ENCODE assay signal across 8 cellular contexts in the genomic region with DNA sequence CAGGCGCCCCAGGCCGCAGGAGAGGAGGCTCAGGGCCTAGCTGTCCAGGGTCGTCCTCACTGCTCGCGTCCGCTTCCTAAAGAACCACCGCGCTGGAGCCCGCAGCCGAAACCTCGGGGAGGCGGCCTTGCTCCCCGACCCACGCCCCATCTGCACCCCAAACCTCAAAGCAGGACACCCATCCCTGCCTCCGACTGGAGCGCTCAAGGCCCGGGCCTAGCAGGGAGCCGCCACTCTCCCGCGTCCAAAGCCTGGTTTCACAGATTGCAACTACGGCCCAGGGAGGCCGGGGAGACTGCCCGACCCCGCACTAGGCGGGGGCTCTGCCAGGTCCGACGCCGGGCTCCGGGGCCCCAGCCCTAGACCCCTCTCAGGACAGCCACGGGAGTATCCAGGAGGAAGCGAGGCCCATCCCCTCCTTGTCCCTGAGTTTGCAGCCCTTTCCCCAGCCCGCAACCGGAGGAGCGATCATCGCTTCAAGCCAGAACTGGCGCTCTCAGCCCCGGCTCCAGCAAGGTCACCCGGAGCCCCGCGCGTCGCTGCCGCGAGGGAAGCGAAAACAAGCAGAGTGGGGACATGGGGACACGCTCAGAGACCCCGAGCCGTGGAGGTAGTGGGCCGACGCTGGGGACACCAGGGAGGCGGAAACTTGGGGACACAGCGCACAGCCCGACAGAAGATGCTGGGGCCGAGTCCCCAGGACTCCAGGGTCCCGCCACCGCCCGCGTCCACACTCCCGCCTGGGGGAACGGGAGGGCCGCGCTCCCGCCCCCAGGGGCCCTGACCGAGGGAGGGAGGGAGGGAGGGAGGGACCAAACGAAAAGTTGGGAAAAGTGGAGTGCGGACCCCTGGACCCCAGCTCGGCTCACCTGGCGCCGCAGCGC. TPM values are rescaled to one million over a fixed set of nuclear protein-coding genes. Genes with fewer than 3 reads are reported as not detected.
A peak's percentile ranks its signal among the peaks of the same experiment; 100 is the strongest.
DNase-seq lines count a peak whose midpoint lies in the region; ATAC-seq and TF ChIP-seq lines count a peak whose summit lies in the region.

No MANE protein-coding gene starts in this region.

- H3K56ac ChIP-seq in IMR-90 (ENCODE audit: extremely low read depth, insufficient read depth, low read length), result peak overlapping the region; percentile 52

- dilution Hi-C loops in IMR-90 (cut with HindIII; ENCODE audit: low sequenced_read_pairs, unreplicated experiment), result no loop called here

- no TSS peak for BruUV-seq in IMR-90 (replicated peaks; lab: Mats Ljungman, UMichigan)

- peak overlapping the region; percentile 87 for H3K4ac ChIP-seq in IMR-90 (ENCODE audit: low read depth, low read length)

- peak overlapping the region; percentile 73 for H4K5ac ChIP-seq in IMR-90 (ENCODE audit: low read depth, low read length)

- H4K91ac ChIP-seq in IMR-90 (ENCODE audit: insufficient read depth, low read depth, low read length), result peak overlapping the region; percentile 74

- H3K9ac ChIP-seq in IMR-90 (ENCODE audit: low read depth, low read length) (peak overlapping the region; percentile 67), subcutaneous abdominal adipose tissue (ENCODE audit: low read length in 5 of 5) (peak overlapping the region; percentile 63 to 89 (median 73))

- peak overlapping the region; percentile 54 for H3K4me3 ChIP-seq in IMR-90 (ENCODE audit: insufficient read depth, low read depth, low read length)
- no peak overlapping the region for H3K4me3 ChIP-seq in body of pancreas
- H3K4me3 ChIP-seq in subcutaneous abdominal adipose tissue (ENCODE audit: low read depth in 1 of 5, low read length in 5 of 5), result peak overlapping the region; percentile 53 to 79 (median 74)

- H2BK5ac ChIP-seq in IMR-90 (ENCODE audit: low read depth, low read length, poor library complexity, severe bottlenecking), result peak overlapping the region; percentile 61

- H3K14ac ChIP-seq in IMR-90 (replicated peaks; ENCODE audit: low read depth, low read length), result peak overlapping the region; percentile 75

- CTCF ChIA-PET in IMR-90 (lab: Yijun Ruan, JAX), result interaction anchor here (0.8 to 1.0 kb wide), 2 partner anchors 16 to 79 kb away, joined by 3 read pairs; no protein-coding TSS in a partner anchor

- H3K4me2 ChIP-seq in IMR-90 (ENCODE audit: low read depth, low read length), result peak overlapping the region; percentile 69

- H3K4me1 ChIP-seq in IMR-90 (ENCODE audit: control insufficient read depth, insufficient read depth, low read length) (peaks cover 17% of the 10 kb centered on the region), body of pancreas (peaks cover 35% of the 10 kb centered on the region), subcutaneous abdominal adipose tissue (ENCODE audit: control insufficient read depth in 5 of 5, insufficient read depth in 5 of 5, low read length in 5 of 5) (peaks cover 0 to 48% (median 42%) of the 10 kb centered on the region in 5 donors)

- H2AK9ac ChIP-seq in IMR-90 (replicated peaks; ENCODE audit: low read depth, low read length, poor library complexity), result peak overlapping the region; percentile 99

- peak; percentile 46 for DNase-seq in AG20443 (ENCODE audit: low spot score)
- peak; percentile 16 for DNase-seq in IMR-90
- no peak for DNase-seq in body of pancreas
- no peak for DNase-seq in left colon
- DNase-seq in NCI-H510A (lab: John Stamatoyannopoulos, UW), result no peak
- no peak for DNase-seq in NK-92 (lab: John Stamatoyannopoulos, UW; ENCODE audit: unreplicated experiment)
- DNase-seq in COR-L47 (lab: John Stamatoyannopoulos, UW), result no peak

- H3K18ac ChIP-seq in IMR-90 (ENCODE audit: low read depth, low read length), result peak overlapping the region; percentile 45; the same call in 1 of the 2 replicates

- no peaks in the 10 kb centered on the region for H3K9me3 ChIP-seq in IMR-90 (ENCODE audit: control insufficient read depth, insufficient read depth, low read length)
- no peaks in the 10 kb centered on the region for H3K9me3 ChIP-seq in body of pancreas
- no peaks in the 10 kb centered on the region for H3K9me3 ChIP-seq in subcutaneous abdominal adipose tissue (ENCODE audit: control insufficient read depth in 5 of 5, low read length in 5 of 5)

- in situ Hi-C loops in IMR-90 (cut with MboI; ENCODE audit: low sequenced_read_pairs), result no loop called here

- intact Hi-C loops in IMR-90 (cut with micrococcal nuclease), result loop anchor here (2.0 to 5.0 kb wide), 2 partner anchors 58 to 241 kb away; a partner anchor contains a TSS
- intact Hi-C loops in body of pancreas (cut with DNase I), result no loop called here
- intact Hi-C loops in left colon (cut with DNase I, micrococcal nuclease), result no loop called here

- peak overlapping the region; percentile 63 to 84; a peak in 3 of 4 replicates for H4K8ac ChIP-seq in IMR-90 (ENCODE audit: low read depth in 2 of 2, low read length in 2 of 2)

- peak overlapping the region; percentile 52 for H2BK120ac ChIP-seq in IMR-90 (ENCODE audit: low read depth, low read length)

- peak overlapping the region; percentile 67 for H3K23ac ChIP-seq in IMR-90 (ENCODE audit: low read depth, low read length)

- no peaks in the 10 kb centered on the region; the same call in 1 of the 2 replicates for H4K20me1 ChIP-seq in IMR-90 (ENCODE audit: insufficient read depth, low read length)

- TF ChIP-seq RAD21 in IMR-90 (IDR thresholded peaks at IDR 0.05; ENCODE audit: low read length), result no peak

- H2AFZ ChIP-seq in IMR-90 (replicated peaks; ENCODE audit: low read length, poor library complexity), result peak overlapping the region; percentile 88

- H3K79me1 ChIP-seq in IMR-90 (ENCODE audit: low read depth in 1 of 2, low read length in 2 of 2), result peaks cover 0 to 13% of the 10 kb centered on the region in 2 experiments; a peak in 1 of 4 replicates

- POLR2A ChIA-PET in IMR-90 (lab: Charles Lee; ENCODE audit: unreplicated experiment), result no interaction called here

- 30% methylated on average over 22 of the region's 70 CpGs; no CpG with 5 or more reads in 1 of the 2 experiments for WGBS in IMR-90 (ENCODE audit: extremely low coverage in 2 of 2, insufficient read length in 1 of 2), 2 experiments
- 6% methylated on average over 54 of the region's 70 CpGs; no CpG with 5 or more reads in 1 of the 2 donors for WGBS in body of pancreas, 2 donors

- no peak overlapping the region for H2BK20ac ChIP-seq in IMR-90 (ENCODE audit: low read depth, low read length)

- ATAC-seq in IMR-90 (ENCODE audit: low read depth) (peak; percentile 0; the same call in 1 of the 2 replicates), body of pancreas (no peak), left colon (peak; percentile 13)

- H3K27ac ChIP-seq in IMR-90 (ENCODE audit: insufficient read depth, low read length), result peak overlapping the region; percentile 81
- peak overlapping the region in 3 of 4 donors; percentile 39 to 59 (median 43) for H3K27ac ChIP-seq in body of pancreas
- H3K27ac ChIP-seq in subcutaneous abdominal adipose tissue (ENCODE audit: low read depth, low read length), result peak overlapping the region; percentile 62

- H3K27me3 ChIP-seq in IMR-90 (ENCODE audit: control insufficient read depth, insufficient read depth, low read length) (no peaks in the 10 kb centered on the region), body of pancreas (peaks cover 0 to 24% of the 10 kb centered on the region in 2 donors), subcutaneous abdominal adipose tissue (ENCODE audit: control insufficient read depth in 5 of 5, insufficient read depth in 4 of 5, low read length in 5 of 5) (no peaks in the 10 kb centered on the region)

- peak overlapping the region; percentile 72; the same call in 1 of the 2 replicates for H2AK5ac ChIP-seq in IMR-90 (ENCODE audit: low read depth, low read length)

- H2BK15ac ChIP-seq in IMR-90 (ENCODE audit: low read depth, low read length), result no peak overlapping the region

- no peak for TF ChIP-seq POLR2A in IMR-90 (IDR thresholded peaks at IDR 0.05; ENCODE audit: low read depth, low read length)
- TF ChIP-seq POLR2A in body of pancreas (IDR thresholded peaks at IDR 0.05), result no peak

- H3K9me1 ChIP-seq in IMR-90 (ENCODE audit: insufficient read depth, low read length), result no peaks in the 10 kb centered on the region; the same call in 1 of the 2 replicates

- H3K36me3 ChIP-seq in IMR-90 (ENCODE audit: control insufficient read depth, insufficient read depth, low read length), result no peaks in the 10 kb centered on the region
- no peaks in the 10 kb centered on the region for H3K36me3 ChIP-seq in body of pancreas (replicated peaks in 1 of 2; ENCODE audit: insufficient read depth in 1 of 2, low read depth in 2 of 2)
- peaks cover 0 to 3% (median 0%) of the 10 kb centered on the region in 5 donors for H3K36me3 ChIP-seq in subcutaneous abdominal adipose tissue (ENCODE audit: control insufficient read depth in 5 of 5, insufficient read depth in 5 of 5, low read length in 5 of 5)

- TF ChIP-seq CTCF in IMR-90 (conservative IDR thresholded peaks at IDR 0.05; ENCODE audit: low read depth, low read length) (no peak), body of pancreas (IDR thresholded peaks at IDR 0.05) (no peak)

TF ChIP-seq in IMR-90, 13 proteins besides CTCF, POLR2A, EP300 and RAD21 (continues in another document):
- TF ChIP-seq MAFK (IDR thresholded peaks at IDR 0.05; ENCODE audit: low read depth, low read length), result no peak
- TF ChIP-seq MAZ (IDR thresholded peaks at IDR 0.05; ENCODE audit: borderline replicate concordance, low read depth, low read length), result no peak
- no peak for TF ChIP-seq NFE2L2 (IDR thresholded peaks at IDR 0.05; ENCODE audit: low read depth, low read length)
- TF ChIP-seq MXI1 (IDR thresholded peaks at IDR 0.05; ENCODE audit: borderline replicate concordance, low read depth, low read length), result no peak
- TF ChIP-seq BHLHE40 (IDR thresholded peaks at IDR 0.05; ENCODE audit: low read depth, low read length), result no peak
- TF ChIP-seq, protein P1, sequence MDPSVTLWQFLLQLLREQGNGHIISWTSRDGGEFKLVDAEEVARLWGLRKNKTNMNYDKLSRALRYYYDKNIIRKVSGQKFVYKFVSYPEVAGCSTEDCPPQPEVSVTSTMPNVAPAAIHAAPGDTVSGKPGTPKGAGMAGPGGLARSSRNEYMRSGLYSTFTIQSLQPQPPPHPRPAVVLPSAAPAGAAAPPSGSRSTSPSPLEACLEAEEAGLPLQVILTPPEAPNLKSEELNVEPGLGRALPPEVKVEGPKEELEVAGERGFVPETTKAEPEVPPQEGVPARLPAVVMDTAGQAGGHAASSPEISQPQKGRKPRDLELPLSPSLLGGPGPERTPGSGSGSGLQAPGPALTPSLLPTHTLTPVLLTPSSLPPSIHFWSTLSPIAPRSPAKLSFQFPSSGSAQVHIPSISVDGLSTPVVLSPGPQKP (IDR thresholded peaks at IDR 0.05; ENCODE audit: borderline replicate concordance, low read depth, low read length), result no peak

RNA-seq across cellular contexts. Expression of a gene that starts 0.5 kb away (rescaled TPM):
- 4.2 and 4.8 TPM in 2 replicates for total RNA-seq in IMR-90 (2012; rRNA removed)
- polyA plus RNA-seq in IMR-90 (2012; rRNA removed), result 4.6 and 6.2 TPM in 2 replicates
- polyA plus RNA-seq in IMR-90 (2012; cell fraction: cytosol; rRNA removed), result 3.8 and 6.7 TPM in 2 replicates
- polyA plus RNA-seq in IMR-90 (2012; cell fraction: nucleus; rRNA removed; ENCODE audit: low replicate concordance), result 7.2 and 8.6 TPM in 2 replicates
- 1 to 10 TPM in 1 of 2 donors, not detected in 1; 2.6 TPM for total RNA-seq in body of pancreas
- total RNA-seq in left colon, result 1 to 10 TPM; 1.3 to 6.3 TPM

RNA-seq across cellular contexts. Expression of a gene that starts 58.5 kb away (rescaled TPM):
- 20.8 and 38.6 TPM in 2 replicates for total RNA-seq in IMR-90 (2012; rRNA removed)
- polyA plus RNA-seq in IMR-90 (2012; rRNA removed), result 37.8 and 48.5 TPM in 2 replicates
- 20.4 and 21.2 TPM in 2 replicates for polyA plus RNA-seq in IMR-90 (2012; cell fraction: cytosol; rRNA removed)
- 75.0 and 295 TPM in 2 replicates for polyA plus RNA-seq in IMR-90 (2012; cell fraction: nucleus; rRNA removed; ENCODE audit: low replicate concordance)
- total RNA-seq in body of pancreas, result 10 to 100 TPM; 50.3 to 58.3 TPM
- 10 to 100 TPM; 62.7 to 71.3 TPM for total RNA-seq in left colon

Comparison
In these comparisons a context has a peak if more than half of its experiments do, and no peak if none do; other contexts are left out.
1. DNase-seq: peak in AG20443 (single experiment) and IMR-90 (single experiment); none in body of pancreas (0 of 4), left colon (0 of 2), NCI-H510A (single experiment), NK-92 (single experiment) and COR-L47 (single experiment).
2. H3K4me3 ChIP-seq: peak in IMR-90 (single experiment) and subcutaneous abdominal adipose tissue (5 of 5); none in body of pancreas (0 of 2).
3. Peak in every context shown above with its lines, with median percentiles within 50 percentile points of each other: H3K27ac ChIP-seq.